In genomic region chr1:53693361-53693760, GRCh38 we compare ENCODE assay signal across 1 cellular context.
TF ChIP-seq lines count a peak whose summit lies in the region.

No MANE protein-coding gene starts in this region.

TF ChIP-seq in HEK293, 187 proteins besides CTCF, POLR2A, EP300 and RAD21 (continued from another document):
- TF ChIP-seq ZBTB10 (tag by site-specific recombination; IDR thresholded peaks at IDR 0.05) (no peak), ZNF335 (tag by site-specific recombination; conservative IDR thresholded peaks at IDR 0.05) (no peak), ZNF354C (tag by site-specific recombination; IDR thresholded peaks at IDR 0.05; ENCODE audit: borderline replicate concordance, low read depth) (no peak), EGR2 (tag by site-specific recombination; IDR thresholded peaks at IDR 0.05; ENCODE audit: low read depth) (peak; percentile 86), ZBTB8A (tag by site-specific recombination; IDR thresholded peaks at IDR 0.05) (no peak), ZNF391 (tag by site-specific recombination; IDR thresholded peaks at IDR 0.05; ENCODE audit: borderline replicate concordance, low read depth) (no peak), ZNF2 (tag by site-specific recombination; IDR thresholded peaks at IDR 0.05) (no peak), SP3 (tag by site-specific recombination; IDR thresholded peaks at IDR 0.05) (no peak), ZFHX2 (tag by site-specific recombination; conservative IDR thresholded peaks at IDR 0.05) (peak; percentile 94), ZNF248 (tag by site-specific recombination; IDR thresholded peaks at IDR 0.05) (no peak), ZNF132 (tag by site-specific recombination; IDR thresholded peaks at IDR 0.05; ENCODE audit: borderline replicate concordance) (no peak), ZBTB48 (tag by site-specific recombination; IDR thresholded peaks at IDR 0.05) (no peak), ZNF501 (tag by site-specific recombination; IDR thresholded peaks at IDR 0.05) (no peak), ZNF423 (tag by site-specific recombination; IDR thresholded peaks at IDR 0.05) (no peak), ZNF146 (tag by site-specific recombination; IDR thresholded peaks at IDR 0.05) (no peak), ZNF488 (tag by site-specific recombination; IDR thresholded peaks at IDR 0.05) (no peak), ZIC2 (tag by site-specific recombination; IDR thresholded peaks at IDR 0.05) (peak; percentile 52), KLF10 (tag by site-specific recombination; IDR thresholded peaks at IDR 0.05) (no peak), KLF17 (tag by site-specific recombination; IDR thresholded peaks at IDR 0.05) (peak; percentile 33; the same call in 1 of the 2 replicates), ZNF830 (tag by site-specific recombination; IDR thresholded peaks at IDR 0.05; ENCODE audit: low read depth) (no peak)
TF ChIP-seq in HEK293: peak in this region for 4.
